21 cellular contexts compared by ENCODE assay signal in the genomic region with DNA sequence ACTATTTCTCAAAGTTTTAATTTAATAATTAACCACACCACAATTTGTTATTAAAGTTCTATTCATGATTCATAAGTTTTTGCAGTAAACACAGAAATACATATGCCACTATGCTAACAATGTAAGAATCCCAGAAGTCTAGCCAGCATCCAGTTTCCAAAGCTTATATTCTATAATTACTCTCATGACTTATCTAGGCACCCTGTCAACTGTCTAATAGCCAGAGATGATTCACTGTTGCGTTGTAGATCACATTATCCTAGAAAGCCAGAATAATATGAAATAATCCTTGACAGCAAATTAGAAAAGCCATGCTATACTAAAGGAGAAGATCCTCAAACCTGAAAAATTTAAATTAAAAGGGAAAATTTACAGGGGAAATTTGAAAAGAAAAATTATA.
A peak's percentile ranks its signal among the peaks of the same experiment; 100 is the strongest.
DNase-seq lines count a peak whose midpoint lies in the region; ATAC-seq, FAIRE-seq and TF ChIP-seq lines count a peak whose summit lies in the region.
"Had no signal": no experiment of that assay in that cellular context is flagged by ENCODE, and none has a peak within 500 bp of the region (broad histone marks: within the 10 kb centered on the region; RNA-seq: fewer than 3 reads in every experiment).

No MANE protein-coding gene starts in this region.

- H3K27me3 ChIP-seq in gastrocnemius medialis: no peaks in the 10 kb centered on the region
- H3K27me3 ChIP-seq: BLaER1 had no signal

- no peak overlapping the region for H3K4me3 ChIP-seq in gastrocnemius medialis
- H3K4me3 ChIP-seq: BLaER1, HAP-1 had no signal

- peak; percentile 85 for FAIRE-seq in islet of Langerhans (lab: Jason Lieb, UNC)
- FAIRE-seq: GM12891, GM18507, H54 had no signal

- H3K4me1 ChIP-seq in gastrocnemius medialis: peaks cover 16 to 21% of the 10 kb centered on the region in 2 donors
- H3K4me1 ChIP-seq: BLaER1, HAP-1 had no signal

- no peaks in the 10 kb centered on the region for H3K9me3 ChIP-seq in gastrocnemius medialis
- H3K9me3 ChIP-seq: BLaER1, Caco-2, HAP-1 had no signal

- no peak overlapping the region for H3K27ac ChIP-seq in gastrocnemius medialis
- H3K27ac ChIP-seq: BLaER1, C4-2B had no signal

- peak; percentile 14 for DNase-seq in amniotic epithelial cell (ENCODE audit: low read depth)
- no peak for DNase-seq in gastrocnemius medialis
- no peak for DNase-seq in HuH-7 (ENCODE audit: low spot score)
- DNase-seq: Caco-2; CD4-positive, CD25-positive, alpha-beta regulatory T cell; CD8-positive, alpha-beta T cell; DMS153; DND-41; EL; GDM1; GOT3; HFFc6 had no signal

- no peak for TF ChIP-seq POLR2A in gastrocnemius medialis (IDR thresholded peaks at IDR 0.05)

- intact Hi-C loops in gastrocnemius medialis (cut with DNase I; ENCODE audit: low total_unique reads): no loop called here

- in situ Hi-C loops in gastrocnemius medialis (cut with MboI; ENCODE audit: low sequenced_read_pairs in 4 of 4): loop anchor here in 1 of 4 donors (25.0 kb wide), 1 partner anchor 103 kb away; no protein-coding TSS in a partner anchor

- TF ChIP-seq CTCF in gastrocnemius medialis (IDR thresholded peaks at IDR 0.05 in 4 of 5, conservative IDR thresholded peaks at IDR 0.05 in 1 of 5): no peak

- peak; percentile 71 to 93 for ATAC-seq in gastrocnemius medialis
- no peak for ATAC-seq in HG03565 (IDR thresholded peaks at IDR 0.05; ENCODE audit: unreplicated experiment)
- no peak for ATAC-seq in HG03432 (IDR thresholded peaks at IDR 0.05; ENCODE audit: unreplicated experiment)
- ATAC-seq: CD8-positive, alpha-beta T cell had no signal

- H3K36me3 ChIP-seq in gastrocnemius medialis: no peaks in the 10 kb centered on the region
- H3K36me3 ChIP-seq: BLaER1, HAP-1 had no signal

Comparison
In these comparisons a context has a peak if more than half of its experiments do, and no peak if none do; other contexts are left out.
1. ATAC-seq: peak in gastrocnemius medialis (2 of 2); none in HG03565 (single experiment) and HG03432 (single experiment).